21 cellular contexts compared by ENCODE assay signal in genomic region chr9:129223551-129224208, GRCh38. TPM values are rescaled to one million over a fixed set of nuclear protein-coding genes. Genes with fewer than 3 reads are reported as not detected.
A peak's percentile ranks its signal among the peaks of the same experiment; 100 is the strongest.
DNase-seq lines count a peak whose midpoint lies in the region; ATAC-seq and TF ChIP-seq lines count a peak whose summit lies in the region.
"Had no signal": no experiment of that assay in that cellular context is flagged by ENCODE, and none has a peak within 500 bp of the region (broad histone marks: within the 10 kb centered on the region; RNA-seq: fewer than 3 reads in every experiment).

No MANE protein-coding gene starts in this region.

- no peak for ATAC-seq in right cardiac atrium
- ATAC-seq in heart right ventricle: no peak
- no peak for ATAC-seq in HG02588 (IDR thresholded peaks at IDR 0.05; ENCODE audit: unreplicated experiment)
- no peak for ATAC-seq in GM18867 (IDR thresholded peaks at IDR 0.05; ENCODE audit: unreplicated experiment)
- ATAC-seq: gastroesophageal sphincter had no signal

- DNase-seq in right cardiac atrium: peak in 2 of 3 donors; percentile 7 to 64
- DNase-seq in heart right ventricle: no peak
- DNase-seq in mucosa of gallbladder (ENCODE audit: low spot score): peak; percentile 51
- DNase-seq in vagina (ENCODE audit: extremely low spot score in 2 of 2): no peak
- DNase-seq in CD4-positive, alpha-beta memory T cell: no peak
- DNase-seq: caudate nucleus; effector CD8-positive, alpha-beta T cell; IMR-90; islet precursor cell; naive B cell; NCI-H1105 treated with DMSO at 0.1 percent for 48 hours; NCI-H2081 treated with DMSO at 0.1 percent for 48 hours; SK-N-SH; testis had no signal

- intact Hi-C loops in right cardiac atrium (cut with DNase I): no loop called here
- intact Hi-C loops in heart right ventricle (cut with DNase I): no loop called here
- intact Hi-C loops in vagina (cut with DNase I): no loop called here
- intact Hi-C loops in CD4-positive, alpha-beta memory T cell (cut with micrococcal nuclease): no loop called here

- H3K27me3 ChIP-seq in right cardiac atrium (ENCODE audit: control insufficient read depth, insufficient read depth): no peaks in the 10 kb centered on the region
- H3K27me3 ChIP-seq in heart right ventricle: no peaks in the 10 kb centered on the region
- no peaks in the 10 kb centered on the region for H3K27me3 ChIP-seq in vagina
- H3K27me3 ChIP-seq in CD4-positive, alpha-beta memory T cell (ENCODE audit: insufficient read depth, low read length): no peaks in the 10 kb centered on the region
- H3K27me3 ChIP-seq: esophagus muscularis mucosa, gastroesophageal sphincter, testis had no signal

- TF ChIP-seq POLR2A in vagina (IDR thresholded peaks at IDR 0.05): no peak

- H3K36me3 ChIP-seq in heart right ventricle: no peaks in the 10 kb centered on the region
- no peaks in the 10 kb centered on the region for H3K36me3 ChIP-seq in vagina
- no peaks in the 10 kb centered on the region for H3K36me3 ChIP-seq in CD4-positive, alpha-beta memory T cell (ENCODE audit: insufficient read depth, low read length)
- H3K36me3 ChIP-seq: esophagus muscularis mucosa, gastroesophageal sphincter had no signal

- H3K9me3 ChIP-seq in right cardiac atrium (ENCODE audit: control insufficient read depth, low read length) (no peaks in the 10 kb centered on the region), heart right ventricle (no peaks in the 10 kb centered on the region), vagina (no peaks in the 10 kb centered on the region)
- H3K9me3 ChIP-seq in CD4-positive, alpha-beta memory T cell (ENCODE audit: control insufficient read depth in 1 of 2, low read length in 2 of 2): no peaks in the 10 kb centered on the region
- H3K9me3 ChIP-seq: esophagus muscularis mucosa, gastroesophageal sphincter, SK-N-SH, testis had no signal

- H3K4me1 Mint-ChIP-seq in CD4-positive, alpha-beta memory T cell: peaks cover 16 to 44% (median 31%) of the 10 kb centered on the region in 4 donors

- H3K4me3 ChIP-seq in right cardiac atrium (ENCODE audit: low read length): no peak overlapping the region
- H3K4me3 ChIP-seq in heart right ventricle: no peak overlapping the region
- no peak overlapping the region for H3K4me3 ChIP-seq in vagina
- no peak overlapping the region for H3K4me3 ChIP-seq in CD4-positive, alpha-beta memory T cell (ENCODE audit: low read length in 2 of 2)
- H3K4me3 ChIP-seq: esophagus muscularis mucosa, gastroesophageal sphincter, testis had no signal

- WGBS in right cardiac atrium: 75% methylated on average over 15 of the region's 15 CpGs
- 64 to 75% methylated on average over 15 of the region's 15 CpGs for WGBS in heart right ventricle, 2 donors

- no peaks in the 10 kb centered on the region for H3K27me3 Mint-ChIP-seq in CD4-positive, alpha-beta memory T cell

- H3K27ac Mint-ChIP-seq in CD4-positive, alpha-beta memory T cell: peak overlapping the region in 1 of 7 donors; percentile 43
- H3K27ac Mint-ChIP-seq: CD14-positive monocyte had no signal

- H3K9me3 Mint-ChIP-seq in CD4-positive, alpha-beta memory T cell: no peaks in the 10 kb centered on the region
- H3K9me3 Mint-ChIP-seq: naive B cell had no signal

- H3K27ac ChIP-seq in right cardiac atrium (ENCODE audit: low read length): no peak overlapping the region
- H3K27ac ChIP-seq in heart right ventricle: peak overlapping the region in 3 of 10 donors; percentile 83 to 91 (median 88)
- peak overlapping the region; percentile 70 for H3K27ac ChIP-seq in angular gyrus (ENCODE audit: low read depth, low read length)
- H3K27ac ChIP-seq in vagina: peak overlapping the region; percentile 76
- H3K27ac ChIP-seq in CD4-positive, alpha-beta memory T cell (ENCODE audit: low read depth, low read length): no peak overlapping the region
- H3K27ac ChIP-seq: testis, VCaP had no signal

- H3K4me1 ChIP-seq in right cardiac atrium (ENCODE audit: control insufficient read depth, insufficient read depth, low read length) (no peaks in the 10 kb centered on the region), heart right ventricle (peaks cover 0 to 28% (median 14%) of the 10 kb centered on the region in 9 donors), vagina (peaks cover 25% of the 10 kb centered on the region)
- H3K4me1 ChIP-seq in CD4-positive, alpha-beta memory T cell (ENCODE audit: insufficient read depth, low read length): peaks cover 28% of the 10 kb centered on the region

- H3K4me3 Mint-ChIP-seq in CD4-positive, alpha-beta memory T cell: no peak overlapping the region
- H3K4me3 Mint-ChIP-seq: CD14-positive monocyte, naive B cell had no signal

- POLR2A ChIA-PET in CD4-positive, alpha-beta memory T cell (lab: Charles Lee; ENCODE audit: partially characterized antibody): no interaction called here

- CTCF ChIA-PET in CD4-positive, alpha-beta memory T cell (lab: Charles Lee; ENCODE audit: partially characterized antibody): no interaction called here

- no peaks in the 10 kb centered on the region for H3K36me3 Mint-ChIP-seq in CD4-positive, alpha-beta memory T cell
- H3K36me3 Mint-ChIP-seq: CD14-positive monocyte, naive B cell had no signal

- no peak for TF ChIP-seq CTCF in heart right ventricle (IDR thresholded peaks at IDR 0.05)
- TF ChIP-seq CTCF in vagina (IDR thresholded peaks at IDR 0.05): no peak

RNA-seq across cellular contexts. Expression of gene IER5L, which starts 45.6 kb away (rescaled TPM):
- 1 to 10 TPM; 6.7 to 9.4 (median 8.7) TPM for total RNA-seq in right cardiac atrium
- 10.4 TPM for polyA plus RNA-seq in right cardiac atrium
- 10 to 100 TPM in 1 of 10 donors, 1 to 10 TPM in 9; 1.2 to 13.7 (median 5.6) TPM for total RNA-seq in heart right ventricle
- 10 to 100 TPM in 1 of 2 donors, 1 to 10 TPM in 1; 5.0 to 26.3 TPM for polyA plus RNA-seq in heart right ventricle
- total RNA-seq in mucosa of gallbladder: 43.5 TPM
- 34.4 TPM for total RNA-seq in vagina
- total RNA-seq in CD4-positive, alpha-beta memory T cell: 1 to 10 TPM; 3.1 to 3.6 TPM
- polyA plus RNA-seq in CD4-positive, alpha-beta memory T cell: under 1 TPM; 0.07 to 0.08 TPM

Comparison
In these comparisons a context has a peak if more than half of its experiments do, and no peak if none do; other contexts are left out.
1. DNase-seq: peak in right cardiac atrium (2 of 3) and mucosa of gallbladder (single experiment); none in heart right ventricle (0 of 2), vagina (0 of 2) and CD4-positive, alpha-beta memory T cell (0 of 5).
2. H3K27ac ChIP-seq: peak in angular gyrus (single experiment) and vagina (single experiment); none in right cardiac atrium (single experiment) and CD4-positive, alpha-beta memory T cell (single experiment).